Comparison of ENCODE assay signal across 19 cellular contexts in genomic region chr10:114795039-114795438, GRCh38. TPM values are rescaled to one million over a fixed set of nuclear protein-coding genes. Genes with fewer than 3 reads are reported as not detected.
DNase-seq lines count a peak whose midpoint lies in the region; ATAC-seq and TF ChIP-seq lines count a peak whose summit lies in the region.
"Had no signal": no experiment of that assay in that cellular context is flagged by ENCODE, and none has a peak within 500 bp of the region (broad histone marks: within the 10 kb centered on the region; RNA-seq: fewer than 3 reads in every experiment).

No MANE protein-coding gene starts in this region.

- ATAC-seq in SK-N-SH treated with all-trans-retinoic acid at 6 μM for 48 hours: peak; percentile 97
- no peak for ATAC-seq in activated CD8-positive, alpha-beta T cell treated with anti-CD3 and anti-CD28 coated beads, Interleukin-2, amount 10 ng/mL, durations not matched to agents 7 days and 5 days
- ATAC-seq in HG02678 (IDR thresholded peaks at IDR 0.05; ENCODE audit: unreplicated experiment): no peak
- ATAC-seq: GM23338, T-cell had no signal

- H3K4me1 Mint-ChIP-seq in activated CD8-positive, alpha-beta T cell treated with anti-CD3 and anti-CD28 coated beads, Interleukin-2, amount 10 ng/mL, durations not matched to agents 7 days and 5 days (ENCODE audit: low read depth): peaks cover 8% of the 10 kb centered on the region
- H3K4me1 Mint-ChIP-seq: GM23338, IgD-negative memory B cell had no signal

- H3K9me3 Mint-ChIP-seq in activated CD8-positive, alpha-beta T cell treated with anti-CD3 and anti-CD28 coated beads, Interleukin-2, amount 10 ng/mL, durations not matched to agents 7 days and 5 days (ENCODE audit: insufficient read depth): peaks cover 3% of the 10 kb centered on the region
- H3K9me3 Mint-ChIP-seq: CD4-positive, alpha-beta T cell; T-cell had no signal

- H3K27ac Mint-ChIP-seq in activated CD8-positive, alpha-beta T cell treated with anti-CD3 and anti-CD28 coated beads, Interleukin-2, amount 10 ng/mL, durations not matched to agents 7 days and 5 days: no peak overlapping the region
- H3K27ac Mint-ChIP-seq: CD4-positive, alpha-beta T cell; GM23338; IgD-negative memory B cell; T-cell had no signal

- H3K36me3 Mint-ChIP-seq in activated CD8-positive, alpha-beta T cell treated with anti-CD3 and anti-CD28 coated beads, Interleukin-2, amount 10 ng/mL, durations not matched to agents 7 days and 5 days (ENCODE audit: low read depth): peaks cover 21% of the 10 kb centered on the region

- CTCF ChIA-PET in activated CD8-positive, alpha-beta T cell treated with anti-CD3 and anti-CD28 coated beads, Interleukin-2, amount 10 ng/mL, durations not matched to agents 7 days and 5 days (lab: Charles Lee): interaction anchor here (1.4 kb wide), 1 partner anchor 10 kb away, joined by 4 read pairs; no protein-coding TSS in a partner anchor

- DNase-seq in NCI-H1417 (lab: John Stamatoyannopoulos, UW): peak in 2 of 3 experiments; percentile 5 to 22
- no peak for DNase-seq in NCI-H1417 treated with DMSO at 0.1 percent for 48 hours (lab: John Stamatoyannopoulos, UW)
- peak; percentile 29 for DNase-seq in M059J (ENCODE audit: low read depth)
- no peak for DNase-seq in activated CD8-positive, alpha-beta T cell treated with anti-CD3 and anti-CD28 coated beads, Interleukin-2, amount 10 ng/mL, durations not matched to agents 7 days and 5 days
- no peak for DNase-seq in NCI-H2171 treated with DMSO at 0.1 percent for 48 hours (lab: John Stamatoyannopoulos, UW)
- DNase-seq: CD4-positive, alpha-beta T cell; DMS53; GF-D8; HCEC 1CT; Karpas-422; MM.1S; NCI-H187 treated with DMSO at 0.1 percent for 48 hours; NCI-H446 treated with DMSO at 0.1 percent for 48 hours; Right ventricle myocardium superior; T-cell had no signal

- peaks cover 8% of the 10 kb centered on the region for H3K27me3 Mint-ChIP-seq in activated CD8-positive, alpha-beta T cell treated with anti-CD3 and anti-CD28 coated beads, Interleukin-2, amount 10 ng/mL, durations not matched to agents 7 days and 5 days (ENCODE audit: low read depth)
- H3K27me3 Mint-ChIP-seq: CD4-positive, alpha-beta T cell; IgD-negative memory B cell; T-cell had no signal

- H3K4me3 Mint-ChIP-seq in activated CD8-positive, alpha-beta T cell treated with anti-CD3 and anti-CD28 coated beads, Interleukin-2, amount 10 ng/mL, durations not matched to agents 7 days and 5 days: no peak overlapping the region
- H3K4me3 Mint-ChIP-seq: CD4-positive, alpha-beta T cell; GM23338; IgD-negative memory B cell; T-cell had no signal

- POLR2A ChIA-PET in activated CD8-positive, alpha-beta T cell treated with anti-CD3 and anti-CD28 coated beads, Interleukin-2, amount 10 ng/mL, durations not matched to agents 7 days and 5 days (lab: Charles Lee): no interaction called here

TF ChIP-seq in SK-N-SH treated with all-trans-retinoic acid at 6 μM for 48 hours, 23 proteins besides CTCF, POLR2A, EP300 and RAD21 (continues in another document):
- TF ChIP-seq TSHZ2 (CRISPR knock-in tag; IDR thresholded peaks at IDR 0.05): peak; percentile 48; the same call in 1 of the 2 replicates
- peak; percentile 54; the same call in 1 of the 2 replicates for TF ChIP-seq CREB5 (CRISPR knock-in tag; IDR thresholded peaks at IDR 0.05; ENCODE audit: low read depth)
- TF ChIP-seq BACH2 (CRISPR knock-in tag; IDR thresholded peaks at IDR 0.05; ENCODE audit: borderline replicate concordance): no peak
- TF ChIP-seq ZFP3 (CRISPR knock-in tag; IDR thresholded peaks at IDR 0.05): no peak
- TF ChIP-seq PPARA (CRISPR knock-in tag; IDR thresholded peaks at IDR 0.05; ENCODE audit: borderline replicate concordance): no peak
- no peak for TF ChIP-seq TCF4 (CRISPR knock-in tag; IDR thresholded peaks at IDR 0.05; ENCODE audit: borderline replicate concordance)
- no peak for TF ChIP-seq SNAI2 (CRISPR knock-in tag; IDR thresholded peaks at IDR 0.05)
- no peak for TF ChIP-seq ZNF70 (CRISPR knock-in tag; IDR thresholded peaks at IDR 0.05)
- TF ChIP-seq ESRRG (CRISPR knock-in tag; IDR thresholded peaks at IDR 0.05): no peak; the same call in 1 of the 2 replicates
- peak; percentile 60; the same call in 1 of the 2 replicates for TF ChIP-seq TOX (CRISPR knock-in tag; IDR thresholded peaks at IDR 0.05; ENCODE audit: borderline replicate concordance)
- no peak for TF ChIP-seq OSR1 (CRISPR knock-in tag; IDR thresholded peaks at IDR 0.05)
- 0 out of 2 replicates have a peak, but pooled peaks have one; percentile 24 for TF ChIP-seq ZC3H10 (CRISPR knock-in tag; IDR thresholded peaks at IDR 0.05)
- TF ChIP-seq CSRNP3 (CRISPR knock-in tag; IDR thresholded peaks at IDR 0.05): no peak
- no peak for TF ChIP-seq ARNTL (CRISPR knock-in tag; IDR thresholded peaks at IDR 0.05; ENCODE audit: borderline replicate concordance, low read depth)
- no peak for TF ChIP-seq ZNF8 (CRISPR knock-in tag; IDR thresholded peaks at IDR 0.05)
- peak; percentile 100 for TF ChIP-seq ISL1 (CRISPR knock-in tag; IDR thresholded peaks at IDR 0.05)
- no peak for TF ChIP-seq GLIS3 (CRISPR knock-in tag; IDR thresholded peaks at IDR 0.05)
- peak; percentile 73; the same call in 1 of the 2 replicates for TF ChIP-seq PATZ1 (CRISPR knock-in tag; IDR thresholded peaks at IDR 0.05; ENCODE audit: borderline replicate concordance)

RNA-seq across cellular contexts. Expression of gene FHIP2A, which starts 26.5 kb away (rescaled TPM):
- 14.5 and 18.3 TPM in 2 replicates for total RNA-seq in M059J (2014; rRNA removed; shearing (Covaris generic))
- 10 to 100 TPM; 15.2 to 17.6 TPM for total RNA-seq in activated CD8-positive, alpha-beta T cell treated with anti-CD3 and anti-CD28 coated beads, Interleukin-2, amount 10 ng/mL, durations not matched to agents 7 days and 5 days

Comparison
In these comparisons a context has a peak if more than half of its experiments do, and no peak if none do; other contexts are left out.
1. DNase-seq: peak in NCI-H1417 (2 of 3) and M059J (single experiment); none in NCI-H1417 treated with DMSO at 0.1 percent for 48 hours (single experiment), activated CD8-positive, alpha-beta T cell treated with anti-CD3 and anti-CD28 coated beads, Interleukin-2, amount 10 ng/mL, durations not matched to agents 7 days and 5 days (single experiment) and NCI-H2171 treated with DMSO at 0.1 percent for 48 hours (single experiment).